ENCODE assay signal across 37 cellular contexts in genomic region chr6:117866561-117866960, GRCh38. TPM values are rescaled to one million over a fixed set of nuclear protein-coding genes. Genes with fewer than 3 reads are reported as not detected.
"Had no signal": no experiment of that assay in that cellular context is flagged by ENCODE, and none has a peak within 500 bp of the region (broad histone marks: within the 10 kb centered on the region; RNA-seq: fewer than 3 reads in every experiment).

No MANE protein-coding gene starts in this region.

- DNase-seq: Karpas-422, Kasumi-1, MG63, MM.1S, MV-4-11, NCI-H1048, NCI-H1092, NCI-H1092 treated with DMSO at 0.1 percent for 48 hours, NCI-H1105, NCI-H1105 treated with DMSO at 0.1 percent for 48 hours, NCI-H1417, NCI-H1417 treated with DMSO at 0.1 percent for 48 hours, NCI-H1436, NCI-H1436 treated with DMSO at 0.1 percent for 48 hours, NCI-H146, NCI-H1694, NCI-H1694 treated with DMSO at 0.1 percent for 48 hours, NCI-H187, NCI-H187 treated with DMSO at 0.1 percent for 48 hours, NCI-H1930, NCI-H2029, NCI-H2029 treated with DMSO at 0.1 percent for 48 hours, NCI-H2081, NCI-H2081 treated with DMSO at 0.1 percent for 48 hours, NCI-H2107, NCI-H2171, NCI-H2171 treated with DMSO at 0.1 percent for 48 hours, NCI-H2227 treated with DMSO at 0.1 percent for 48 hours, NCI-H226, NCI-H345, NCI-H446, NCI-H446 treated with DMSO at 0.1 percent for 48 hours, NCI-H510A, NCI-H510A treated with DMSO at 0.1 percent for 48 hours had no signal

- H3K4me3 ChIP-seq: MG63 had no signal

- H3K36me3 ChIP-seq: MG63 had no signal

- H3K27me3 ChIP-seq: MG63 had no signal

- H3K9me3 ChIP-seq: MG63 had no signal

RNA-seq across cellular contexts. Expression of gene SLC35F1, which starts 40.5 kb away (rescaled TPM):
- total RNA-seq: LHCN-M2, MCF 10A, NCI-H460 had no signal
